In the genomic region with DNA sequence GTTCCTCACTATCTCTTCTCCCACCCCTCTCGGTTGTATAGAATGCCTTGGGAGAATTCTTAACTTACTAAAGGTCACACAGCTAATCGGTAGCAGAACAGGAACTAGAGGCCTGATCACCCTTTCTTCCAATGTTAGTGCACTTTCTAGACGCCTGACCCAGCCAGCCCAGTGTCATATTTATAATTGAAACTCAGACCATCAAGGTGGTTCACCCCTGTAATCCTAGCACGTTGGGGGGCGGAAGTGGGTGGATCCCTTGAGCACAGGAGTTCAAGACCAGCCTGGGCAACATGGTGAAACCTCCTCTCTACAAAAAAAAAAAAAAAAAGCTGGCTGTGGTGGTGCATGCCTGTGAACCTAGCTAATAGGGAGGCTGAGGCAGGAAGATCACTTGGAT, we compare ENCODE assay signal across 12 cellular contexts. TPM values are rescaled to one million over a fixed set of nuclear protein-coding genes. Genes with fewer than 3 reads are reported as not detected.
DNase-seq lines count a peak whose midpoint lies in the region; ATAC-seq, FAIRE-seq and TF ChIP-seq lines count a peak whose summit lies in the region.
"Had no signal": no experiment of that assay in that cellular context is flagged by ENCODE, and none has a peak within 500 bp of the region (broad histone marks: within the 10 kb centered on the region; RNA-seq: fewer than 3 reads in every experiment).

No MANE protein-coding gene starts in this region.

- H3K36me3 ChIP-seq in Caco-2 (ENCODE audit: control insufficient read depth, insufficient read depth, low read length), result no peaks in the 10 kb centered on the region
- peaks cover 14% of the 10 kb centered on the region; the same call in 1 of the 2 replicates for H3K36me3 ChIP-seq in HUES48 (ENCODE audit: control insufficient read depth, insufficient read depth, low read length)
- no peaks in the 10 kb centered on the region for H3K36me3 ChIP-seq in small intestine (ENCODE audit: control insufficient read depth in 2 of 2, insufficient read depth in 2 of 2, low read length in 2 of 2)

- no peak overlapping the region for H3K9ac ChIP-seq in HUES48 (ENCODE audit: low read depth, low read length)

- no peak overlapping the region for H3K27ac ChIP-seq in HUES48 (ENCODE audit: low read depth, low read length)
- peak overlapping the region in 1 of 2 donors; percentile 27 for H3K27ac ChIP-seq in small intestine (ENCODE audit: low read depth in 1 of 2, low read length in 1 of 2)

- H3K4me3 ChIP-seq in Caco-2 (ENCODE audit: low read depth, low read length), result no peak overlapping the region
- H3K4me3 ChIP-seq in HUES48 (ENCODE audit: low read depth, low read length), result peak overlapping the region; percentile 81; the same call in 1 of the 2 replicates
- no peak overlapping the region for H3K4me3 ChIP-seq in small intestine (ENCODE audit: low read depth in 1 of 2, low read length in 2 of 2)

- POLR2A ChIA-PET in Caco-2 (lab: Charles Lee), result no interaction called here

- H3K27me3 ChIP-seq in Caco-2 (replicated peaks; ENCODE audit: control insufficient read depth, insufficient read depth, low read length), result no peaks in the 10 kb centered on the region
- peaks cover 3% of the 10 kb centered on the region; the same call in 1 of the 2 replicates for H3K27me3 ChIP-seq in HUES48 (ENCODE audit: control insufficient read depth, insufficient read depth, low read length)
- H3K27me3 ChIP-seq in small intestine (ENCODE audit: control insufficient read depth in 2 of 2, insufficient read depth in 2 of 2, low read length in 2 of 2), result no peaks in the 10 kb centered on the region

- CTCF ChIA-PET in Caco-2 (lab: Charles Lee), result interaction anchor here (1.2 to 1.4 kb wide), 2 partner anchors 15 to 46 kb away, joined by 3 read pairs; no protein-coding TSS in a partner anchor

- H3K4me1 ChIP-seq in Caco-2, result peaks cover 15% of the 10 kb centered on the region
- H3K4me1 ChIP-seq in HUES48 (ENCODE audit: control insufficient read depth, insufficient read depth, low read length), result peaks cover 6% of the 10 kb centered on the region; the same call in 1 of the 2 replicates
- H3K4me1 ChIP-seq in small intestine (ENCODE audit: control insufficient read depth in 2 of 2, insufficient read depth in 1 of 2, low read depth in 1 of 2, low read length in 1 of 2), result peaks cover 2% of the 10 kb centered on the region in 2 donors

- H3K36me3 Mint-ChIP-seq in Caco-2 (ENCODE audit: insufficient read depth, unreplicated experiment), result peaks cover 42% of the 10 kb centered on the region
- no peaks in the 10 kb centered on the region for H3K36me3 Mint-ChIP-seq in activated naive CD8-positive, alpha-beta T cell
- H3K36me3 Mint-ChIP-seq in natural killer cell, result no peaks in the 10 kb centered on the region
- H3K36me3 Mint-ChIP-seq in effector memory CD8-positive, alpha-beta T cell (ENCODE audit: insufficient read depth), result peaks cover 25% of the 10 kb centered on the region

- peak overlapping the region; percentile 89 for H3K4me3 Mint-ChIP-seq in Caco-2 (ENCODE audit: unreplicated experiment)
- peak overlapping the region; percentile 87 for H3K4me3 Mint-ChIP-seq in activated naive CD8-positive, alpha-beta T cell
- peak overlapping the region; percentile 7 for H3K4me3 Mint-ChIP-seq in natural killer cell
- peak overlapping the region in 1 of 2 donors; percentile 92 for H3K4me3 Mint-ChIP-seq in effector memory CD8-positive, alpha-beta T cell

- no peak for FAIRE-seq in small intestine (lab: Jason Lieb, UNC)

- no TSS peak for BruUV-seq in Caco-2 (replicated peaks; lab: Mats Ljungman, UMichigan)

- H3K27ac Mint-ChIP-seq in Caco-2 (ENCODE audit: unreplicated experiment), result no peak overlapping the region
- H3K27ac Mint-ChIP-seq in activated naive CD8-positive, alpha-beta T cell, result no peak overlapping the region
- peak overlapping the region; percentile 74 to 91 for H3K27ac Mint-ChIP-seq in natural killer cell
- H3K27ac Mint-ChIP-seq in effector memory CD8-positive, alpha-beta T cell, result peak overlapping the region in 1 of 2 donors; percentile 90

- H3K9me3 ChIP-seq in Caco-2 (no peaks in the 10 kb centered on the region), HUES48 (ENCODE audit: control insufficient read depth, insufficient read depth, low read length) (no peaks in the 10 kb centered on the region), small intestine (ENCODE audit: control insufficient read depth, low read depth) (no peaks in the 10 kb centered on the region)

- 50 to 72% (median 65%) methylated on average over 5 of the region's 5 CpGs for WGBS in small intestine, 3 donors

- intact Hi-C loops in Caco-2 (cut with micrococcal nuclease; ENCODE audit: unreplicated experiment), result no loop called here
- intact Hi-C loops in natural killer cell (cut with micrococcal nuclease), result no loop called here
- intact Hi-C loops in Right ventricle myocardium superior (cut with DNase I), result no loop called here

- ATAC-seq in natural killer cell (no peak), Right ventricle myocardium superior (ENCODE audit: poor library complexity) (no peak)
- ATAC-seq in effector memory CD8-positive, alpha-beta T cell (replicated peaks), result no peak

- peaks cover 15% of the 10 kb centered on the region for H3K4me1 Mint-ChIP-seq in Caco-2 (ENCODE audit: low read depth, unreplicated experiment)
- peaks cover 40% of the 10 kb centered on the region for H3K4me1 Mint-ChIP-seq in activated naive CD8-positive, alpha-beta T cell (ENCODE audit: low read depth)
- peaks cover 30 to 33% of the 10 kb centered on the region in 2 donors for H3K4me1 Mint-ChIP-seq in natural killer cell
- H3K4me1 Mint-ChIP-seq in effector memory CD8-positive, alpha-beta T cell (ENCODE audit: low read depth in 2 of 2), result peaks cover 21 to 38% of the 10 kb centered on the region in 2 donors

- DNase-seq in Caco-2 (no peak), natural killer cell (no peak), NCI-H1048 (lab: John Stamatoyannopoulos, UW) (no peak), Right ventricle myocardium superior (no peak), small intestine (no peak)
- no peak for DNase-seq in effector memory CD8-positive, alpha-beta T cell
- DNase-seq: activated effector memory CD4-positive, alpha-beta T cell treated with Interleukin-2 at 50 U/mL for 16 hours; NCI-H446 treated with DMSO at 0.1 percent for 48 hours; substantia nigra had no signal

- H3K27me3 Mint-ChIP-seq in Caco-2 (ENCODE audit: insufficient read depth, unreplicated experiment) (no peaks in the 10 kb centered on the region), natural killer cell (ENCODE audit: low read depth in 2 of 2) (no peaks in the 10 kb centered on the region)
- no peaks in the 10 kb centered on the region for H3K27me3 Mint-ChIP-seq in activated naive CD8-positive, alpha-beta T cell
- no peaks in the 10 kb centered on the region for H3K27me3 Mint-ChIP-seq in effector memory CD8-positive, alpha-beta T cell

- H3K9me3 Mint-ChIP-seq in Caco-2 (ENCODE audit: unreplicated experiment) (no peaks in the 10 kb centered on the region), natural killer cell (no peaks in the 10 kb centered on the region)
- no peaks in the 10 kb centered on the region for H3K9me3 Mint-ChIP-seq in activated naive CD8-positive, alpha-beta T cell (ENCODE audit: low read depth)
- H3K9me3 Mint-ChIP-seq in effector memory CD8-positive, alpha-beta T cell, result no peaks in the 10 kb centered on the region

- TF ChIP-seq CTCF in Caco-2 (IDR thresholded peaks at IDR 0.05; ENCODE audit: insufficient read depth in 1 of 2, low read depth in 1 of 2, low read length in 1 of 2, severe bottlenecking in 1 of 2, unreplicated experiment in 1 of 2) (no peak), natural killer cell (IDR thresholded peaks at IDR 0.05) (no peak)

RNA-seq across cellular contexts. Expression of a gene that starts 1.8 kb away (rescaled TPM):
- total RNA-seq in Caco-2 (2022), result 36.7 and 42.7 TPM in 2 replicates
- total RNA-seq in natural killer cell, result 1 to 10 TPM; 6.1 to 7.4 (median 7.3) TPM
- 13.6 TPM for total RNA-seq in Right ventricle myocardium superior
- polyA plus RNA-seq in small intestine, result 10 to 100 TPM in 1 of 3 donors, 1 to 10 TPM in 2; 4.7 to 10.1 (median 6.2) TPM

RNA-seq across cellular contexts. Expression of a gene that starts 49.2 kb away (rescaled TPM):
- total RNA-seq in Caco-2 (2022), result 113 and 145 TPM in 2 replicates
- 100 to 1,000 TPM; 164 to 247 (median 228) TPM for total RNA-seq in natural killer cell
- 206 TPM for total RNA-seq in Right ventricle myocardium superior
- 10 to 100 TPM in 1 of 3 donors, 1 to 10 TPM in 2; 5.6 to 38.1 (median 5.9) TPM for polyA plus RNA-seq in small intestine

RNA-seq across cellular contexts. Expression of a gene that starts 56.7 kb away (rescaled TPM):
- 0.16 TPM in 1 of 2 replicates, not detected in the other for total RNA-seq in Caco-2 (2022)
- not detected for total RNA-seq in natural killer cell
- total RNA-seq in Right ventricle myocardium superior, result not detected
- under 1 TPM in 1 of 3 donors, not detected in 2; 0.04 TPM for polyA plus RNA-seq in small intestine
- total RNA-seq: T-helper 2 cell treated with Interferon-gamma antibody and Interleukin-4, amounts not matched to agents 100 ng/mL and 5 ng/mL, for 36 hours had no signal

Comparison
In these comparisons a context has a peak if more than half of its experiments do, and no peak if none do; other contexts are left out.
1. H3K27ac Mint-ChIP-seq: peak in natural killer cell (2 of 2); none in Caco-2 (single experiment) and activated naive CD8-positive, alpha-beta T cell (single experiment).